8 cellular contexts compared by ENCODE assay signal in genomic region chr7:113698556-113699220, GRCh38.
DNase-seq lines count a peak whose midpoint lies in the region; ATAC-seq and TF ChIP-seq lines count a peak whose summit lies in the region.

No MANE protein-coding gene starts in this region.

- no TSS peak for BruUV-seq in MCF 10A (replicated peaks; lab: Mats Ljungman, UMichigan)

- intact Hi-C loops in MCF 10A (cut with micrococcal nuclease) (loop anchor here (1.0 to 5.0 kb wide), 5 partner anchors 276 to 684 kb away; no protein-coding TSS in a partner anchor), breast epithelium (cut with DNase I; ENCODE audit: low total_unique reads) (no loop called here)

- ATAC-seq in SK-N-SH treated with all-trans-retinoic acid at 6 μM for 48 hours: peak; percentile 84
- ATAC-seq in HG03521 (IDR thresholded peaks at IDR 0.05; ENCODE audit: unreplicated experiment): no peak
- no peak for ATAC-seq in HG03045 (IDR thresholded peaks at IDR 0.05; ENCODE audit: unreplicated experiment)
- ATAC-seq in HG03196 (IDR thresholded peaks at IDR 0.05; ENCODE audit: unreplicated experiment): no peak

- no peak for TF ChIP-seq POLR2A in breast epithelium (IDR thresholded peaks at IDR 0.05)

- no peaks in the 10 kb centered on the region for H3K9me3 Mint-ChIP-seq in MCF 10A (ENCODE audit: unreplicated experiment)

- H3K27ac Mint-ChIP-seq in MCF 10A (ENCODE audit: low read depth, unreplicated experiment): no peak overlapping the region

- no peaks in the 10 kb centered on the region for H3K4me1 Mint-ChIP-seq in MCF 10A (ENCODE audit: insufficient read depth, unreplicated experiment)

- H3K4me3 ChIP-seq in breast epithelium: no peak overlapping the region

- no peak overlapping the region for H3K4me3 Mint-ChIP-seq in MCF 10A (ENCODE audit: unreplicated experiment)

- H3K36me3 ChIP-seq in breast epithelium: no peaks in the 10 kb centered on the region

- DNase-seq in MCF 10A (ENCODE audit: unreplicated experiment) (peak; percentile 49), breast epithelium (ENCODE audit: low spot score in 2 of 2) (no peak), HT1080 (ENCODE audit: low read depth) (peak; percentile 37), hepatic stellate cell (ENCODE audit: low spot score) (peak; percentile 2)

- TF ChIP-seq CTCF in MCF 10A (IDR thresholded peaks at IDR 0.05; ENCODE audit: unreplicated experiment): peak; percentile 75
- TF ChIP-seq CTCF in breast epithelium (IDR thresholded peaks at IDR 0.05): peak in 1 of 3 donors; percentile 31

- no peaks in the 10 kb centered on the region for H3K27me3 ChIP-seq in breast epithelium

- H3K27ac ChIP-seq in breast epithelium: no peak overlapping the region

- POLR2A ChIA-PET in MCF 10A (lab: Yijun Ruan, JAX): no interaction called here

- no peaks in the 10 kb centered on the region for H3K4me1 ChIP-seq in breast epithelium

- H3K9me3 ChIP-seq in breast epithelium: no peaks in the 10 kb centered on the region

- CTCF ChIA-PET in MCF 10A (lab: Yijun Ruan, JAX): interaction anchor here (0.8 to 2.6 kb wide), 7 partner anchors 10 to 685 kb away, joined by 3 to 19 read pairs (median 5); no protein-coding TSS in a partner anchor

- H3K27me3 Mint-ChIP-seq in MCF 10A (ENCODE audit: insufficient read depth, unreplicated experiment): no peaks in the 10 kb centered on the region

- no peaks in the 10 kb centered on the region for H3K36me3 Mint-ChIP-seq in MCF 10A (ENCODE audit: insufficient read depth, unreplicated experiment)

TF ChIP-seq in SK-N-SH treated with all-trans-retinoic acid at 6 μM for 48 hours, 23 proteins besides CTCF, POLR2A, EP300 and RAD21:
- TF ChIP-seq, protein P1, sequence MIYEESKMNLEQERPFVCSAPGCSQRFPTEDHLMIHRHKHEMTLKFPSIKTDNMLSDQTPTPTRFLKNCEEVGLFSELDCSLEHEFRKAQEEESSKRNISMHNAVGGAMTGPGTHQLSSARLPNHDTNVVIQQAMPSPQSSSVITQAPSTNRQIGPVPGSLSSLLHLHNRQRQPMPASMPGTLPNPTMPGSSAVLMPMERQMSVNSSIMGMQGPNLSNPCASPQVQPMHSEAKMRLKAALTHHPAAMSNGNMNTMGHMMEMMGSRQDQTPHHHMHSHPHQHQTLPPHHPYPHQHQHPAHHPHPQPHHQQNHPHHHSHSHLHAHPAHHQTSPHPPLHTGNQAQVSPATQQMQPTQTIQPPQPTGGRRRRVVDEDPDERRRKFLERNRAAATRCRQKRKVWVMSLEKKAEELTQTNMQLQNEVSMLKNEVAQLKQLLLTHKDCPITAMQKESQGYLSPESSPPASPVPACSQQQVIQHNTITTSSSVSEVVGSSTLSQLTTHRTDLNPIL (CRISPR knock-in tag; IDR thresholded peaks at IDR 0.05; ENCODE audit: low read depth): no peak
- no peak for TF ChIP-seq PPARA (CRISPR knock-in tag; IDR thresholded peaks at IDR 0.05; ENCODE audit: borderline replicate concordance)
- TF ChIP-seq, protein P2, sequence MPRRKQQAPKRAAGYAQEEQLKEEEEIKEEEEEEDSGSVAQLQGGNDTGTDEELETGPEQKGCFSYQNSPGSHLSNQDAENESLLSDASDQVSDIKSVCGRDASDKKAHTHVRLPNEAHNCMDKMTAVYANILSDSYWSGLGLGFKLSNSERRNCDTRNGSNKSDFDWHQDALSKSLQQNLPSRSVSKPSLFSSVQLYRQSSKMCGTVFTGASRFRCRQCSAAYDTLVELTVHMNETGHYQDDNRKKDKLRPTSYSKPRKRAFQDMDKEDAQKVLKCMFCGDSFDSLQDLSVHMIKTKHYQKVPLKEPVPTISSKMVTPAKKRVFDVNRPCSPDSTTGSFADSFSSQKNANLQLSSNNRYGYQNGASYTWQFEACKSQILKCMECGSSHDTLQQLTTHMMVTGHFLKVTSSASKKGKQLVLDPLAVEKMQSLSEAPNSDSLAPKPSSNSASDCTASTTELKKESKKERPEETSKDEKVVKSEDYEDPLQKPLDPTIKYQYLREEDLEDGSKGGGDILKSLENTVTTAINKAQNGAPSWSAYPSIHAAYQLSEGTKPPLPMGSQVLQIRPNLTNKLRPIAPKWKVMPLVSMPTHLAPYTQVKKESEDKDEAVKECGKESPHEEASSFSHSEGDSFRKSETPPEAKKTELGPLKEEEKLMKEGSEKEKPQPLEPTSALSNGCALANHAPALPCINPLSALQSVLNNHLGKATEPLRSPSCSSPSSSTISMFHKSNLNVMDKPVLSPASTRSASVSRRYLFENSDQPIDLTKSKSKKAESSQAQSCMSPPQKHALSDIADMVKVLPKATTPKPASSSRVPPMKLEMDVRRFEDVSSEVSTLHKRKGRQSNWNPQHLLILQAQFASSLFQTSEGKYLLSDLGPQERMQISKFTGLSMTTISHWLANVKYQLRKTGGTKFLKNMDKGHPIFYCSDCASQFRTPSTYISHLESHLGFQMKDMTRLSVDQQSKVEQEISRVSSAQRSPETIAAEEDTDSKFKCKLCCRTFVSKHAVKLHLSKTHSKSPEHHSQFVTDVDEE (CRISPR knock-in tag; IDR thresholded peaks at IDR 0.05): no peak
- no peak for TF ChIP-seq OSR1 (CRISPR knock-in tag; IDR thresholded peaks at IDR 0.05)
- TF ChIP-seq TOX (CRISPR knock-in tag; IDR thresholded peaks at IDR 0.05; ENCODE audit: borderline replicate concordance): no peak
- no peak for TF ChIP-seq ZFP30 (CRISPR knock-in tag; IDR thresholded peaks at IDR 0.05)
- no peak for TF ChIP-seq TCF4 (CRISPR knock-in tag; IDR thresholded peaks at IDR 0.05; ENCODE audit: borderline replicate concordance)
- no peak for TF ChIP-seq ZC3H10 (CRISPR knock-in tag; IDR thresholded peaks at IDR 0.05)
- TF ChIP-seq ZNF8 (CRISPR knock-in tag; IDR thresholded peaks at IDR 0.05): no peak
- no peak for TF ChIP-seq ESRRG (CRISPR knock-in tag; IDR thresholded peaks at IDR 0.05)
- TF ChIP-seq, protein P3, sequence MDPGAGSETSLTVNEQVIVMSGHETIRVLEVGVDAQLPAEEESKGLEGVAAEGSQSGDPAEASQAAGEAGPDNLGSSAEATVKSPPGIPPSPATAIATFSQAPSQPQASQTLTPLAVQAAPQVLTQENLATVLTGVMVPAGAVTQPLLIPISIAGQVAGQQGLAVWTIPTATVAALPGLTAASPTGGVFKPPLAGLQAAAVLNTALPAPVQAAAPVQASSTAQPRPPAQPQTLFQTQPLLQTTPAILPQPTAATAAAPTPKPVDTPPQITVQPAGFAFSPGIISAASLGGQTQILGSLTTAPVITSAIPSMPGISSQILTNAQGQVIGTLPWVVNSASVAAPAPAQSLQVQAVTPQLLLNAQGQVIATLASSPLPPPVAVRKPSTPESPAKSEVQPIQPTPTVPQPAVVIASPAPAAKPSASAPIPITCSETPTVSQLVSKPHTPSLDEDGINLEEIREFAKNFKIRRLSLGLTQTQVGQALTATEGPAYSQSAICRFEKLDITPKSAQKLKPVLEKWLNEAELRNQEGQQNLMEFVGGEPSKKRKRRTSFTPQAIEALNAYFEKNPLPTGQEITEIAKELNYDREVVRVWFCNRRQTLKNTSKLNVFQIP (CRISPR knock-in tag; IDR thresholded peaks at IDR 0.05; ENCODE audit: borderline replicate concordance, low read depth): no peak
- TF ChIP-seq ISL1 (CRISPR knock-in tag; IDR thresholded peaks at IDR 0.05): no peak
- TF ChIP-seq GLIS3 (CRISPR knock-in tag; IDR thresholded peaks at IDR 0.05): no peak
- no peak for TF ChIP-seq ARNTL (CRISPR knock-in tag; IDR thresholded peaks at IDR 0.05; ENCODE audit: borderline replicate concordance, low read depth)
- TF ChIP-seq BACH2 (CRISPR knock-in tag; IDR thresholded peaks at IDR 0.05; ENCODE audit: borderline replicate concordance): no peak
- TF ChIP-seq ZFP3 (CRISPR knock-in tag; IDR thresholded peaks at IDR 0.05): no peak

Comparison
In these comparisons a context has a peak if more than half of its experiments do, and no peak if none do; other contexts are left out.
1. DNase-seq: peak in MCF 10A (single experiment), HT1080 (single experiment) and hepatic stellate cell (single experiment); none in breast epithelium (0 of 2).